Comparison of ENCODE assay signal across 17 cellular contexts in the genomic region with DNA sequence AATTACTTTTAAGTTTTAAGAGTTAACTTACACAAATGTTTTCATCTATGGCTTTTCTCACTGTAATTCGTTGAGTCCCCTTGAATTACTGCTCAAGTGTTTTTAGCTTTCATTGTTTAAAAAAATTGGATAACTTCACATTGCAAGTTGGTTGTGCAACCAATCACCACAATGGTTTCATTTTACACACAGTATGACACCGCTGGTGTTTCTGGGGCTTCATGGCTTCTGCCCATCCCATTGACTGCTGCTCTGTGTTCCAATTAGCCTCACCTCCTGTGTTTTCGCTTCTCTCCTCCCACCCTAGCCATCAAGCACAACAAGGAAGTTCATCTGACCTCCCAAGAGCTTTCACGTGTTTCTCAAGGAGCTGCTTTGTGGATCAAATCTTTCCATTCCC.
DNase-seq lines count a peak whose midpoint lies in the region; ATAC-seq, FAIRE-seq and TF ChIP-seq lines count a peak whose summit lies in the region.
"Had no signal": no experiment of that assay in that cellular context is flagged by ENCODE, and none has a peak within 500 bp of the region (broad histone marks: within the 10 kb centered on the region; RNA-seq: fewer than 3 reads in every experiment).

No MANE protein-coding gene starts in this region.

- TF ChIP-seq EP300 in HepG2 (IDR thresholded peaks at IDR 0.05; ENCODE audit: low read depth in 2 of 2, low read length in 2 of 2), result no peak
- no peak for TF ChIP-seq EP300 in HepG2 (CRISPR knock-in tag; IDR thresholded peaks at IDR 0.05; ENCODE audit: borderline replicate concordance)

- H3K4me1 ChIP-seq in HepG2 (ENCODE audit: insufficient read depth, low read length), result no peaks in the 10 kb centered on the region
- H3K4me1 ChIP-seq in right lobe of liver, result no peaks in the 10 kb centered on the region
- peaks cover 8% of the 10 kb centered on the region for H3K4me1 ChIP-seq in OCI-LY3 (ENCODE audit: low read length)
- H3K4me1 ChIP-seq in fibroblast of lung (ENCODE audit: control insufficient read depth, extremely low read depth, insufficient read depth, low read length), result no peaks in the 10 kb centered on the region
- H3K4me1 ChIP-seq: uterus had no signal

- no peaks in the 10 kb centered on the region for H4K20me1 ChIP-seq in HepG2 (ENCODE audit: insufficient read depth, low read length)
- no peaks in the 10 kb centered on the region for H4K20me1 ChIP-seq in OCI-LY3 (ENCODE audit: insufficient read depth, low read length)
- H4K20me1 ChIP-seq in fibroblast of lung (ENCODE audit: control insufficient read depth, extremely low read depth, insufficient read depth, low read length), result no peaks in the 10 kb centered on the region

- peaks cover 0 to 4% of the 10 kb centered on the region in 2 experiments; a peak in 2 of 5 replicates for H3K27me3 ChIP-seq in HepG2 (ENCODE audit: control insufficient read depth in 1 of 2, insufficient read depth in 2 of 2, low read length in 2 of 2)
- no peaks in the 10 kb centered on the region for H3K27me3 ChIP-seq in right lobe of liver
- no peaks in the 10 kb centered on the region for H3K27me3 ChIP-seq in OCI-LY3 (ENCODE audit: low read depth, low read length)
- no peaks in the 10 kb centered on the region for H3K27me3 ChIP-seq in fibroblast of lung (ENCODE audit: control insufficient read depth, insufficient read depth, low read length)
- H3K27me3 ChIP-seq: body of pancreas, uterus had no signal

- no peak overlapping the region for H3K4me3 ChIP-seq in HepG2 (replicated peaks in 1 of 3; ENCODE audit: insufficient read depth in 1 of 3, low read depth in 2 of 3, low read length in 3 of 3)
- no peak overlapping the region for H3K4me3 ChIP-seq in right lobe of liver
- peak overlapping the region; percentile 16; the same call in 1 of the 2 replicates for H3K4me3 ChIP-seq in OCI-LY3 (ENCODE audit: low read length)
- H3K4me3 ChIP-seq in fibroblast of lung (replicated peaks in 1 of 4; ENCODE audit: control extremely low read depth in 1 of 4, insufficient read depth in 1 of 4, low read depth in 3 of 4, low read length in 4 of 4), result no peak overlapping the region
- H3K4me3 ChIP-seq: body of pancreas, uterus had no signal

- no TSS peak for BruUV-seq in HepG2 (replicated peaks; lab: Mats Ljungman, UMichigan)

- H3K27ac ChIP-seq in HepG2 (ENCODE audit: extremely low read length, insufficient read depth, low read length) (no peak overlapping the region), right lobe of liver (no peak overlapping the region), OCI-LY3 (ENCODE audit: low read length) (no peak overlapping the region), fibroblast of lung (ENCODE audit: insufficient read depth, low read length) (no peak overlapping the region)
- H3K27ac ChIP-seq: body of pancreas, uterus had no signal

- TF ChIP-seq RAD21 in HepG2 (CRISPR knock-in tag; IDR thresholded peaks at IDR 0.05), result no peak

- TF ChIP-seq POLR2A in HepG2 (IDR thresholded peaks at IDR 0.05; ENCODE audit: insufficient read depth in 1 of 2, low read depth in 2 of 2, low read length in 2 of 2) (no peak), right lobe of liver (IDR thresholded peaks at IDR 0.05) (no peak)

- ATAC-seq in HepG2, result no peak
- ATAC-seq in right lobe of liver, result no peak
- ATAC-seq in GM21619 (IDR thresholded peaks at IDR 0.05; ENCODE audit: unreplicated experiment), result no peak
- no peak for ATAC-seq in GM19397 (IDR thresholded peaks at IDR 0.05; ENCODE audit: unreplicated experiment)
- ATAC-seq: body of pancreas had no signal

- in situ Hi-C loops in HepG2 (cut with HindIII; ENCODE audit: extremely low pct_ligation_motif_present, low pct_unique_long_range_greater_than_20kb), result no loop called here

- no peak for FAIRE-seq in HepG2 (lab: Jason Lieb, UNC)

- POLR2A ChIA-PET in HepG2 (lab: Yijun Ruan, JAX), result no interaction called here

- no peaks in the 10 kb centered on the region for H3K9me3 ChIP-seq in HepG2 (ENCODE audit: low read length)
- no peaks in the 10 kb centered on the region for H3K9me3 ChIP-seq in right lobe of liver
- no peaks in the 10 kb centered on the region for H3K9me3 ChIP-seq in OCI-LY3 (ENCODE audit: insufficient read depth, low read length)
- no peaks in the 10 kb centered on the region for H3K9me3 ChIP-seq in fibroblast of lung (ENCODE audit: control insufficient read depth, insufficient read depth, low read depth, low read length)
- H3K9me3 ChIP-seq: body of pancreas, uterus had no signal

- TF ChIP-seq CTCF in HepG2 (CRISPR knock-in tag; IDR thresholded peaks at IDR 0.05) (no peak), right lobe of liver (IDR thresholded peaks at IDR 0.05) (no peak), OCI-LY3 (IDR thresholded peaks at IDR 0.05; ENCODE audit: low read depth, low read length) (no peak), fibroblast of lung (conservative IDR thresholded peaks at IDR 0.05 in 1 of 2, IDR thresholded peaks at IDR 0.05 in 1 of 2; ENCODE audit: low read depth in 1 of 2, low read length in 2 of 2) (no peak)

- DNase-seq in HepG2 (ENCODE audit: low spot score) (no peak), right lobe of liver (no peak), fibroblast of lung (ENCODE audit: low read depth in 2 of 2) (peak; percentile 6 to 8), SK-N-DZ (ENCODE audit: low spot score) (no peak), amniotic stem cell (lab: John Stamatoyannopoulos, UW) (no peak)
- DNase-seq: activated CD4-positive, CD25-positive, alpha-beta regulatory T cell treated with anti-CD3 and anti-CD28 coated beads, Interleukin-2, amount 50 U/mL, for 72 hours; activated T-cell treated with anti-CD3 and anti-CD28 coated beads, Interleukin-2, amount 50 U/mL, for 48 hours; body of pancreas; endodermal cell; NCI-H1048; NCI-H526 treated with DMSO at 0.1 percent for 48 hours; nucleus accumbens; stimulated activated CD8-positive, alpha-beta memory T cell treated with anti-CD3 and anti-CD28 coated beads, Interleukin-4, amount 100 ng/mL, for 48 hours; uterus had no signal

- WGBS in HepG2 (ENCODE audit: low lambda C conversion rate), result 1% methylated on average over 4 of the region's 4 CpGs
- 46% methylated on average over 4 of the region's 4 CpGs for WGBS in right lobe of liver (ENCODE audit: insufficient coverage, low coverage, low lambda C conversion rate, missing lambda C conversion rate)

- H2AFZ ChIP-seq in HepG2 (ENCODE audit: low read length), result no peak overlapping the region
- H2AFZ ChIP-seq in OCI-LY3 (ENCODE audit: low read depth, low read length), result peak overlapping the region; percentile 6; the same call in 1 of the 2 replicates
- peak overlapping the region; percentile 1 for H2AFZ ChIP-seq in fibroblast of lung (ENCODE audit: low read length)

- no peaks in the 10 kb centered on the region for H3K79me2 ChIP-seq in HepG2 (ENCODE audit: insufficient read depth, low read length)
- no peaks in the 10 kb centered on the region for H3K79me2 ChIP-seq in OCI-LY3 (ENCODE audit: low read length)
- H3K79me2 ChIP-seq in fibroblast of lung (ENCODE audit: control insufficient read depth, insufficient read depth, low read length), result no peaks in the 10 kb centered on the region

- H3K9ac ChIP-seq in HepG2 (ENCODE audit: insufficient read depth, low read depth, low read length) (no peak overlapping the region), OCI-LY3 (ENCODE audit: low read length) (no peak overlapping the region), fibroblast of lung (ENCODE audit: insufficient read depth, low read length) (no peak overlapping the region)

- CTCF ChIA-PET in HepG2 (lab: Yijun Ruan, JAX; ENCODE audit: low intra/inter-chr PET ratio, low total read pairs), result no interaction called here

- intact Hi-C loops in HepG2 (cut with micrococcal nuclease; ENCODE audit: unreplicated experiment) (no loop called here), right lobe of liver (cut with DNase I) (no loop called here)

- H3K36me3 ChIP-seq in HepG2 (replicated peaks in 1 of 2; ENCODE audit: control insufficient read depth in 1 of 2, insufficient read depth in 2 of 2, low read length in 2 of 2) (no peaks in the 10 kb centered on the region), right lobe of liver (no peaks in the 10 kb centered on the region), OCI-LY3 (replicated peaks; ENCODE audit: low read depth, low read length) (no peaks in the 10 kb centered on the region), fibroblast of lung (ENCODE audit: control insufficient read depth, insufficient read depth, low read length) (no peaks in the 10 kb centered on the region)
- H3K36me3 ChIP-seq: uterus had no signal

- H3K4me2 ChIP-seq in HepG2 (ENCODE audit: low read depth, low read length) (no peak overlapping the region), OCI-LY3 (ENCODE audit: low read length) (peak overlapping the region; percentile 28), fibroblast of lung (ENCODE audit: extremely low read depth, insufficient read depth, low read length) (peak overlapping the region; percentile 11)

TF ChIP-seq in HepG2, 621 proteins besides CTCF, POLR2A, EP300 and RAD21:
- TF ChIP-seq NFKBIZ (CRISPR knock-in tag; IDR thresholded peaks at IDR 0.05), result no peak
- 0 out of 2 replicates have a peak, but pooled peaks have one; percentile 43 for TF ChIP-seq CEBPB (IDR thresholded peaks at IDR 0.05; ENCODE audit: borderline replicate concordance, low read depth, low read length)
- TF ChIP-seq MIXL1 (CRISPR knock-in tag; IDR thresholded peaks at IDR 0.05), result no peak
- TF ChIP-seq, protein P1, sequence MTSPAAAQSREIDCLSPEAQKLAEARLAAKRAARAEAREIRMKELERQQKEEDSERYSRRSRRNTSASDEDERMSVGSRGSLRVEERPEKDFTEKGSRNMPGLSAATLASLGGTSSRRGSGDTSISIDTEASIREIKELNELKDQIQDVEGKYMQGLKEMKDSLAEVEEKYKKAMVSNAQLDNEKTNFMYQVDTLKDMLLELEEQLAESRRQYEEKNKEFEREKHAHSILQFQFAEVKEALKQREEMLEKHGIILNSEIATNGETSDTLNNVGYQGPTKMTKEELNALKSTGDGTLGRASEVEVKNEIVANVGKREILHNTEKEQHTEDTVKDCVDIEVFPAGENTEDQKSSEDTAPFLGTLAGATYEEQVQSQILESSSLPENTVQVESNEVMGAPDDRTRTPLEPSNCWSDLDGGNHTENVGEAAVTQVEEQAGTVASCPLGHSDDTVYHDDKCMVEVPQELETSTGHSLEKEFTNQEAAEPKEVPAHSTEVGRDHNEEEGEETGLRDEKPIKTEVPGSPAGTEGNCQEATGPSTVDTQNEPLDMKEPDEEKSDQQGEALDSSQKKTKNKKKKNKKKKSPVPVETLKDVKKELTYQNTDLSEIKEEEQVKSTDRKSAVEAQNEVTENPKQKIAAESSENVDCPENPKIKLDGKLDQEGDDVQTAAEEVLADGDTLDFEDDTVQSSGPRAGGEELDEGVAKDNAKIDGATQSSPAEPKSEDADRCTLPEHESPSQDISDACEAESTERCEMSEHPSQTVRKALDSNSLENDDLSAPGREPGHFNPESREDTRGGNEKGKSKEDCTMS (CRISPR knock-in tag; conservative IDR thresholded peaks at IDR 0.05), result no peak

Comparison
In these comparisons a context has a peak if more than half of its experiments do, and no peak if none do; other contexts are left out.
1. DNase-seq: peak in fibroblast of lung (2 of 2); none in HepG2 (single experiment), right lobe of liver (0 of 3), SK-N-DZ (single experiment) and amniotic stem cell (single experiment).